In the genomic region with DNA sequence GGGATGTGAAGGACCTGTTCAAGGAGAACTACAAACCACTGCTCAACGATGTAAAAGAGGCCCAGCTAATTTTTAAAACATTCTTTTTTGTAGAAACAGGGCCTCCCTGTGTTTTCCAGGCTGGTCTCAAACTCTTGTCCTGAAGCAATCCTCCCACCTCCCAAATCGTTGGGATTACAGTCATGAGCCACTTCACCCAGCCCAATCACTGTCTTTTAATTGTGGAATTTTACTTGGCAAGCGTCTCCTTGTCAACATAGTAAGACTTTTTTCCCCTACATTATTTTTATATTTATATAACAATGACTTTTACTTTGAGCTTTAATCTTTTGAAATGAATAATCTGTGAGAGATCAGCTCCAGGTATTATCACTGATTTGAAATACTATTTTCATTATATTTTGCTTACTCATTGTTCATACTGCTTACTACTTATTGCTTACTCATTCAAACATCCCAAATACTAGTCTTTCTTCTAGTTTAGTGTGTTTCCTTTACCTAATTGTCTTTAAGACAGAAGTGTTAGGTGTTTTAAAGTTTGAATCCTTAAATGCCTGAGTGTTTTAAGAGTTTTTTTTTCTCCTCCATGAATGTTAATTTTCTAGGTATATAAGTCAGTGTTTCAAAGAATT, we compare ENCODE assay signal across 1 cellular context.
TF ChIP-seq lines count a peak whose summit lies in the region.

No MANE protein-coding gene starts in this region.

TF ChIP-seq in IMR-90, 13 proteins besides CTCF, POLR2A, EP300 and RAD21:
- no peak for TF ChIP-seq CEBPB (IDR thresholded peaks at IDR 0.05; ENCODE audit: low read depth, low read length)
- TF ChIP-seq SMC3 (IDR thresholded peaks at IDR 0.05; ENCODE audit: low read depth, low read length), result no peak
- TF ChIP-seq, protein P1, sequence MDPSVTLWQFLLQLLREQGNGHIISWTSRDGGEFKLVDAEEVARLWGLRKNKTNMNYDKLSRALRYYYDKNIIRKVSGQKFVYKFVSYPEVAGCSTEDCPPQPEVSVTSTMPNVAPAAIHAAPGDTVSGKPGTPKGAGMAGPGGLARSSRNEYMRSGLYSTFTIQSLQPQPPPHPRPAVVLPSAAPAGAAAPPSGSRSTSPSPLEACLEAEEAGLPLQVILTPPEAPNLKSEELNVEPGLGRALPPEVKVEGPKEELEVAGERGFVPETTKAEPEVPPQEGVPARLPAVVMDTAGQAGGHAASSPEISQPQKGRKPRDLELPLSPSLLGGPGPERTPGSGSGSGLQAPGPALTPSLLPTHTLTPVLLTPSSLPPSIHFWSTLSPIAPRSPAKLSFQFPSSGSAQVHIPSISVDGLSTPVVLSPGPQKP (IDR thresholded peaks at IDR 0.05; ENCODE audit: borderline replicate concordance, low read depth, low read length), result no peak
- no peak for TF ChIP-seq RFX5 (IDR thresholded peaks at IDR 0.05; ENCODE audit: low read depth, low read length)
- no peak for TF ChIP-seq BHLHE40 (IDR thresholded peaks at IDR 0.05; ENCODE audit: low read depth, low read length)
- TF ChIP-seq MAZ (IDR thresholded peaks at IDR 0.05; ENCODE audit: borderline replicate concordance, low read depth, low read length), result no peak
- no peak for TF ChIP-seq RCOR1 (IDR thresholded peaks at IDR 0.05; ENCODE audit: insufficient replicate concordance, low read length)
- peak; percentile 74 for TF ChIP-seq MAFK (IDR thresholded peaks at IDR 0.05; ENCODE audit: low read depth, low read length)
- peak; percentile 81 for TF ChIP-seq NFE2L2 (IDR thresholded peaks at IDR 0.05; ENCODE audit: low read depth, low read length)
- no peak for TF ChIP-seq FOS (IDR thresholded peaks at IDR 0.05; ENCODE audit: low read depth, low read length)
- TF ChIP-seq CHD1 (IDR thresholded peaks at IDR 0.05; ENCODE audit: low read depth, low read length), result no peak
- no peak for TF ChIP-seq MXI1 (IDR thresholded peaks at IDR 0.05; ENCODE audit: borderline replicate concordance, low read depth, low read length)
- TF ChIP-seq, protein P2, sequence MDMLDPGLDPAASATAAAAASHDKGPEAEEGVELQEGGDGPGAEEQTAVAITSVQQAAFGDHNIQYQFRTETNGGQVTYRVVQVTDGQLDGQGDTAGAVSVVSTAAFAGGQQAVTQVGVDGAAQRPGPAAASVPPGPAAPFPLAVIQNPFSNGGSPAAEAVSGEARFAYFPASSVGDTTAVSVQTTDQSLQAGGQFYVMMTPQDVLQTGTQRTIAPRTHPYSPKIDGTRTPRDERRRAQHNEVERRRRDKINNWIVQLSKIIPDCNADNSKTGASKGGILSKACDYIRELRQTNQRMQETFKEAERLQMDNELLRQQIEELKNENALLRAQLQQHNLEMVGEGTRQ (IDR thresholded peaks at IDR 0.05; ENCODE audit: low read depth, low read length), result no peak
TF ChIP-seq in IMR-90: peak in this region for 2.
